ENCODE assay signal across 30 cellular contexts in the genomic region with DNA sequence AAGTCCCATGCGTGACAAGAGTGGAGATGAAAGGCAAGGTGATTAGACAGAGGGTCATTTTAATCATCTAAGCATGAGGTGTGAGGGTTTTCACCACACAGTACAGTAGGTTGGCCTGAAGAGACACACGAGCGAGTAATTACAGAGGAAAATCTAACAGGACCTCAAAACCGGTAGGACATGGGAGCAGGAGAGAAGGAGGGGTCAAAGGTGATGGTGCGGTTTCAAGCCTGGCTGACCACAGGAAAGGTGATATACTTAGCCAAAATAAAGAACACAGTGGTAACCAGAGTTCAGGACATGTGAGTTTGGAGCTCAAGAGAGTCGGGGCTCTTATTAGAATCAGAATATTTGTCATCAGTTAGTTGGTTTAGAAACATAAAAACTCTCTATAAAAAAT. TPM values are rescaled to one million over a fixed set of nuclear protein-coding genes. Genes with fewer than 3 reads are reported as not detected.
DNase-seq lines count a peak whose midpoint lies in the region; ATAC-seq, FAIRE-seq and TF ChIP-seq lines count a peak whose summit lies in the region.
"Had no signal": no experiment of that assay in that cellular context is flagged by ENCODE, and none has a peak within 500 bp of the region (broad histone marks: within the 10 kb centered on the region; RNA-seq: fewer than 3 reads in every experiment).

No MANE protein-coding gene starts in this region.

- no peak overlapping the region for H3K27ac ChIP-seq in keratinocyte (ENCODE audit: control insufficient read depth, insufficient read depth, low read length)
- H3K27ac ChIP-seq: brain microvascular endothelial cell, HL-60, neutrophil, PC-9, upper lobe of left lung had no signal

- H3K9me1 ChIP-seq in keratinocyte (ENCODE audit: control insufficient read depth, extremely low read depth, insufficient read depth, low read length) = no peaks in the 10 kb centered on the region

- no peaks in the 10 kb centered on the region for H3K27me3 ChIP-seq in keratinocyte (ENCODE audit: control insufficient read depth, extremely low read depth, insufficient read depth, low read length)
- H3K27me3 ChIP-seq: brain microvascular endothelial cell, upper lobe of left lung had no signal

- peaks cover 15% of the 10 kb centered on the region for H3K79me2 ChIP-seq in keratinocyte (ENCODE audit: control insufficient read depth, insufficient read depth, low read length)

- no peaks in the 10 kb centered on the region for H3K9me3 ChIP-seq in keratinocyte (ENCODE audit: control insufficient read depth, low read depth, low read length)
- H3K9me3 ChIP-seq: neutrophil, upper lobe of left lung had no signal

- dilution Hi-C loops in keratinocyte (cut with MboI; ENCODE audit: extremely low pct_ligation_motif_present, low sequenced_read_pairs) = no loop called here

- TF ChIP-seq CTCF in keratinocyte (optimal IDR thresholded peaks at IDR 0.05 in 1 of 3, IDR thresholded peaks at IDR 0.05 in 1 of 3, conservative IDR thresholded peaks at IDR 0.05 in 1 of 3; ENCODE audit: extremely low read depth in 1 of 3, insufficient read depth in 2 of 3, low read length in 3 of 3) = no peak

- no peak overlapping the region for H3K4me3 ChIP-seq in keratinocyte (ENCODE audit: control insufficient read depth in 2 of 3, extremely low read depth in 1 of 3, insufficient read depth in 2 of 3, low read depth in 1 of 3, low read length in 3 of 3)
- H3K4me3 ChIP-seq: PC-9, upper lobe of left lung had no signal

- ATAC-seq in sciatic nerve (peak; percentile 83), HG02970 (IDR thresholded peaks at IDR 0.05; ENCODE audit: low FRiP score, unreplicated experiment) (no peak)
- ATAC-seq: activated CD4-positive, CD25-positive, alpha-beta regulatory T cell treated with anti-CD3 and anti-CD28 coated beads, Interleukin-2, amount 50 U/mL, for 24 hours; activated naive CD8-positive, alpha-beta T cell treated with anti-CD3 and anti-CD28 coated beads, Interleukin-2, amount 50 U/mL, for 24 hours; left ventricle myocardium superior had no signal

- H3K4me2 ChIP-seq in keratinocyte (ENCODE audit: control insufficient read depth, extremely low read depth, insufficient read depth, low read depth, low read length) = no peak overlapping the region
- H3K4me2 ChIP-seq: PC-9 had no signal

- FAIRE-seq in keratinocyte (lab: Jason Lieb, UNC) = peak; percentile 9

- H4K20me1 ChIP-seq in keratinocyte (ENCODE audit: control insufficient read depth, extremely low read depth, insufficient read depth, low read length) = no peaks in the 10 kb centered on the region

- intact Hi-C loops in sciatic nerve (cut with DNase I) = no loop called here

- no peak overlapping the region for H2AFZ ChIP-seq in keratinocyte (ENCODE audit: control insufficient read depth, low read length)
- H2AFZ ChIP-seq: PC-9 had no signal

- no peak overlapping the region for H3K9ac ChIP-seq in keratinocyte (ENCODE audit: control insufficient read depth, extremely low read depth, insufficient read depth, low read length)

- DNase-seq in Caki2 (ENCODE audit: low read depth) (peak; percentile 45), astrocyte of the hippocampus (ENCODE audit: low read depth, low spot score) (peak; percentile 28), keratinocyte (ENCODE audit: low read depth, low spot score) (no peak), sciatic nerve (ENCODE audit: low spot score) (no peak), activated gamma-delta T cell treated with Interleukin-2 at 50 U/mL for 16 hours (no peak), mucosa of gallbladder (ENCODE audit: low spot score) (no peak), NCI-H1436 (lab: John Stamatoyannopoulos, UW) (no peak)
- DNase-seq: 8988T; activated CD4-positive, alpha-beta T cell treated with anti-CD3 and anti-CD28 coated beads, Interleukin-2, amount 50 U/mL, for 48 hours; activated naive CD4-positive, alpha-beta T cell; activated naive CD8-positive, alpha-beta T cell treated with anti-CD3 and anti-CD28 coated beads, Interleukin-2, amount 50 U/mL, for 24 hours; activated T-cell treated with anti-CD3 and anti-CD28 coated beads, Interleukin-2, amount 50 U/mL, for 48 hours; brain microvascular endothelial cell; C1 segment of cervical spinal cord; GOT3; left ventricle myocardium superior; NCI-H1417; NCI-H2081; NCI-H226; NCI-H526 treated with DMSO at 0.1 percent for 48 hours; NK-92 treated with Interleukin-12 subunit alpha and Interleukin-12 subunit beta, amount 100 ng/mL, for 24 hours; PC-9; stimulated activated CD4-positive, alpha-beta T cell treated with anti-CD3 and anti-CD28 coated beads, Interleukin-4, amount 100 ng/mL, for 4 hours; T-helper 2 cell; upper lobe of left lung had no signal

- in situ Hi-C loops in Caki2 (cut with HindIII; ENCODE audit: low pct_unique_long_range_greater_than_20kb, low sequenced_read_pairs) = no loop called here

- peaks cover 26% of the 10 kb centered on the region for H3K4me1 ChIP-seq in keratinocyte (ENCODE audit: control insufficient read depth, extremely low read depth, insufficient read depth, low read length)
- H3K4me1 ChIP-seq: upper lobe of left lung had no signal

- H3K36me3 ChIP-seq in keratinocyte (ENCODE audit: control insufficient read depth in 2 of 2, extremely low read depth in 1 of 2, insufficient read depth in 2 of 2, low read length in 2 of 2) = peaks cover 2 to 4% of the 10 kb centered on the region in 2 experiments
- H3K36me3 ChIP-seq: brain microvascular endothelial cell, neutrophil had no signal

RNA-seq across cellular contexts. Expression of a gene that starts 20.0 kb away (rescaled TPM):
- 1.8 and 1.9 TPM in 2 replicates for total RNA-seq in Caki2 (2014; rRNA removed; shearing (Covaris generic); ENCODE audit: low replicate concordance)
- 2.0 to 3.7 TPM (median 3.6 TPM) in 3 replicates for polyA plus RNA-seq in keratinocyte
- polyA plus RNA-seq in keratinocyte (2011; ENCODE audit: low read depth) = 2.1 TPM
- polyA plus RNA-seq in keratinocyte (2011; cell fraction: cytosol; rRNA removed) = 4.2 and 4.3 TPM in 2 replicates
- polyA plus RNA-seq in keratinocyte (2011; cell fraction: nucleus; rRNA removed) = 10.5 and 13.0 TPM in 2 replicates
- polyA plus RNA-seq in keratinocyte (2012; ENCODE audit: low replicate concordance) = 3.5 and 5.1 TPM in 2 replicates
- 14.7 to 24.0 TPM (median 15.6 TPM) in 3 replicates for polyA minus RNA-seq in keratinocyte
- polyA minus RNA-seq in keratinocyte (2011; cell fraction: cytosol; rRNA and poly(A)+ RNA removed) = 8.2 TPM
- polyA minus RNA-seq in keratinocyte (2011; cell fraction: nucleus; rRNA and poly(A)+ RNA removed) = 13.1 and 21.2 TPM in 2 replicates
- total RNA-seq in sciatic nerve (33.8 TPM), mucosa of gallbladder (9.8 TPM)
- total RNA-seq: G401, PC-9 had no signal

Comparison
In these comparisons a context has a peak if more than half of its experiments do, and no peak if none do; other contexts are left out.
1. DNase-seq: peak in Caki2 (single experiment) and astrocyte of the hippocampus (single experiment); none in keratinocyte (single experiment), sciatic nerve (single experiment), activated gamma-delta T cell treated with Interleukin-2 at 50 U/mL for 16 hours (single experiment), mucosa of gallbladder (single experiment) and NCI-H1436 (single experiment).